In the genomic region with DNA sequence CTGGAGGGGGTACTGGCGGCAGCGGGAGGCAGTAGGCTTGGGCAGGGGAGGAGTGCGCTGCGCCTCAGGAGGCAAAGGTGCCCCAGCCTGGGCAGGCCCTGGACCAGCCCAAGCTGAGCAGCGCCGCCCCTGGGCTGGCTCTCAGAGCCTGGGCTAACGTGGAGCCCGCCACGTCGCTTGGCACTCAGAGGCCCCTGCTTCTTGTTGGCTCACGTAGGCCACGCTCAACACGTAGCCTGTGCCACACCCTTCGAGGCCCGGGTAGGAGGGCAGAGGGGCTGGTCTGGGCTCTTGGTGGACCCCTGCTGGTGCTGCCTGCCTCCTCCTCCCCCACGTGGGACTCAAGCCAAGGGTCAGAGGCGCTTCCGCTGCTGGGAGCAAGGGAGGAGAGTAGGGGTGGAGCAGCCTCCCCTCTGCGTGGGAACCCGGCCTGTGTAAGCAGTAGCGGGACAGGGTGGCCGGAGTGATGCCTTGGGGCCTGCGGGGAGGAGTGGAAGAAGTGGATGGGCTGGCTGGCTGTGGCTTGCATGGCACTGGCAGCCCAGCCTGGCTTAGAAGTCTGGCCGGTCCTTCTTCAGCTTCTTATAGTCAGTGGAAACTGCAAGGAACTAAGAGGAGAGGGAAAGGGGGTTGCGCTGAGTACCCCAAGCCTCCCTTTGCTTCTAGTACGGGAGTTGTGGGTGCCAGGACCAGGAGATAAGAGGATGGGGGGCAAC, we compare ENCODE assay signal across 11 cellular contexts. TPM values are rescaled to one million over a fixed set of nuclear protein-coding genes. Genes with fewer than 3 reads are reported as not detected.
A peak's percentile ranks its signal among the peaks of the same experiment; 100 is the strongest.
DNase-seq lines count a peak whose midpoint lies in the region; ATAC-seq and TF ChIP-seq lines count a peak whose summit lies in the region.
"Had no signal": no experiment of that assay in that cellular context is flagged by ENCODE, and none has a peak within 500 bp of the region (broad histone marks: within the 10 kb centered on the region; RNA-seq: fewer than 3 reads in every experiment).

No MANE protein-coding gene starts in this region.

- WGBS in hepatocyte (ENCODE audit: low lambda C conversion rate, missing lambda C conversion rate): 70% methylated on average over 20 of the region's 26 CpGs

- peaks cover 45% of the 10 kb centered on the region for H3K36me3 Mint-ChIP-seq in activated B cell treated with CpG ODN at 0.5 μM for 24 hours (ENCODE audit: low read depth)

- peaks cover 92% of the 10 kb centered on the region for H3K4me1 Mint-ChIP-seq in activated B cell treated with CpG ODN at 0.5 μM for 24 hours

- no peaks in the 10 kb centered on the region for H3K9me2 ChIP-seq in hepatocyte (replicated peaks; ENCODE audit: insufficient read depth)

- no peak overlapping the region for H3K27ac ChIP-seq in hepatocyte
- H3K27ac ChIP-seq in subcutaneous abdominal adipose tissue (ENCODE audit: low read depth, low read length): no peak overlapping the region

- ATAC-seq in activated B cell treated with CpG ODN at 0.5 μM for 24 hours (ENCODE audit: low read depth) (peak; percentile 33), GM21367 (IDR thresholded peaks at IDR 0.05; ENCODE audit: unreplicated experiment) (no peak), HG02852 (IDR thresholded peaks at IDR 0.05; ENCODE audit: unreplicated experiment) (no peak), GM21390 (IDR thresholded peaks at IDR 0.05; ENCODE audit: unreplicated experiment) (no peak)

- H3K79me2 ChIP-seq in hepatocyte: peaks cover 17% of the 10 kb centered on the region

- TF ChIP-seq CTCF in activated B cell treated with CpG ODN at 0.5 μM for 24 hours (IDR thresholded peaks at IDR 0.05) (no peak), hepatocyte (IDR thresholded peaks at IDR 0.05; ENCODE audit: poor library complexity) (no peak)

- POLR2A ChIA-PET in activated B cell treated with CpG ODN at 0.5 μM for 24 hours (lab: Charles Lee): interaction anchor here (9.0 kb wide), 2 partner anchors 9 to 20 kb away, joined by 175 to 268 read pairs; a partner anchor contains a TSS

- H4K20me1 ChIP-seq in hepatocyte (ENCODE audit: insufficient read depth, poor library complexity, severe bottlenecking): peaks cover 5% of the 10 kb centered on the region

- intact Hi-C loops in activated B cell treated with CpG ODN at 0.5 μM for 24 hours (cut with micrococcal nuclease): no loop called here

- H3K4me3 ChIP-seq in hepatocyte (no peak overlapping the region), subcutaneous abdominal adipose tissue (ENCODE audit: low read depth in 1 of 5, low read length in 5 of 5) (peak overlapping the region in 3 of 5 donors; percentile 36 to 51 (median 47))

- H2AFZ ChIP-seq in hepatocyte: no peak overlapping the region

- no peak overlapping the region for H3K4me2 ChIP-seq in hepatocyte

- peak overlapping the region; percentile 80 for H3K4me3 Mint-ChIP-seq in activated B cell treated with CpG ODN at 0.5 μM for 24 hours

- no peak overlapping the region for H3K9ac ChIP-seq in subcutaneous abdominal adipose tissue (ENCODE audit: low read length in 5 of 5)

- H3K9me3 ChIP-seq in hepatocyte (ENCODE audit: low read depth) (no peaks in the 10 kb centered on the region), subcutaneous abdominal adipose tissue (ENCODE audit: control insufficient read depth in 5 of 5, low read length in 5 of 5) (no peaks in the 10 kb centered on the region)

- H3K4me1 ChIP-seq in hepatocyte (ENCODE audit: insufficient read depth) (peaks cover 35% of the 10 kb centered on the region), subcutaneous abdominal adipose tissue (ENCODE audit: control insufficient read depth in 5 of 5, insufficient read depth in 5 of 5, low read length in 5 of 5) (peaks cover 2 to 55% (median 51%) of the 10 kb centered on the region in 5 donors)

- H3K27me3 Mint-ChIP-seq in activated B cell treated with CpG ODN at 0.5 μM for 24 hours: peaks cover 8% of the 10 kb centered on the region

- CTCF ChIA-PET in activated B cell treated with CpG ODN at 0.5 μM for 24 hours (lab: Charles Lee): interaction anchor here (9.0 to 20.9 kb wide), 2 partner anchors 11 to 19 kb away, joined by 113 to 390 read pairs; a partner anchor contains a TSS

- H3K9me3 Mint-ChIP-seq in activated B cell treated with CpG ODN at 0.5 μM for 24 hours: no peaks in the 10 kb centered on the region

- H3K27me3 ChIP-seq in hepatocyte: peaks cover 48% of the 10 kb centered on the region
- H3K27me3 ChIP-seq in subcutaneous abdominal adipose tissue (ENCODE audit: control insufficient read depth in 5 of 5, insufficient read depth in 4 of 5, low read length in 5 of 5): peaks cover 28 to 44% (median 34%) of the 10 kb centered on the region in 5 donors

- H3K27ac Mint-ChIP-seq in activated B cell treated with CpG ODN at 0.5 μM for 24 hours: peak overlapping the region; percentile 96

- H3K36me3 ChIP-seq in hepatocyte (replicated peaks; ENCODE audit: insufficient read depth, low read depth) (no peaks in the 10 kb centered on the region), subcutaneous abdominal adipose tissue (ENCODE audit: control insufficient read depth in 5 of 5, insufficient read depth in 5 of 5, low read length in 5 of 5) (peaks cover 0 to 37% (median 32%) of the 10 kb centered on the region in 5 donors)

- DNase-seq in NCI-H1436 (lab: John Stamatoyannopoulos, UW) (peak; percentile 73), NCI-H1436 treated with DMSO at 0.1 percent for 48 hours (lab: John Stamatoyannopoulos, UW) (no peak), activated B cell treated with CpG ODN at 0.5 μM for 24 hours (no peak), hepatocyte (ENCODE audit: low spot score) (peak; percentile 36)
- DNase-seq: ACHN, hippocampal formation had no signal

RNA-seq across cellular contexts. Expression of a gene that starts 5.7 kb away (rescaled TPM):
- total RNA-seq in activated B cell treated with CpG ODN at 0.5 μM for 24 hours (268 and 270 TPM in 2 replicates), hepatocyte (168 and 193 TPM in 2 replicates)
- polyA plus RNA-seq in hepatocyte: 85.3 and 126 TPM in 2 replicates

RNA-seq across cellular contexts. Expression of a gene that starts 15.8 kb away (rescaled TPM):
- total RNA-seq in activated B cell treated with CpG ODN at 0.5 μM for 24 hours (4.6 and 5.5 TPM in 2 replicates), hepatocyte (0.23 and 1.1 TPM in 2 replicates)
- polyA plus RNA-seq in hepatocyte: 0.49 and 0.83 TPM in 2 replicates

RNA-seq across cellular contexts. Expression of a gene that starts 18.6 kb away (rescaled TPM):
- total RNA-seq in activated B cell treated with CpG ODN at 0.5 μM for 24 hours: 3.4 and 3.5 TPM in 2 replicates
- 0.52 and 1.1 TPM in 2 replicates for total RNA-seq in hepatocyte
- polyA plus RNA-seq in hepatocyte: 2.7 and 3.3 TPM in 2 replicates
- total RNA-seq: ureter had no signal

Comparison
In these comparisons a context has a peak if more than half of its experiments do, and no peak if none do; other contexts are left out.
1. DNase-seq: peak in NCI-H1436 (single experiment) and hepatocyte (single experiment); none in NCI-H1436 treated with DMSO at 0.1 percent for 48 hours (single experiment) and activated B cell treated with CpG ODN at 0.5 μM for 24 hours (single experiment).